11 cellular contexts compared by ENCODE assay signal in genomic region chr13:52024481-52024880, GRCh38. TPM values are rescaled to one million over a fixed set of nuclear protein-coding genes. Genes with fewer than 3 reads are reported as not detected.
DNase-seq lines count a peak whose midpoint lies in the region; ATAC-seq and TF ChIP-seq lines count a peak whose summit lies in the region.
"Had no signal": no experiment of that assay in that cellular context is flagged by ENCODE, and none has a peak within 500 bp of the region (broad histone marks: within the 10 kb centered on the region; RNA-seq: fewer than 3 reads in every experiment).

UTP14C (plus strand) TSS chr13:52024691; CDS start chr13:52028805, 4,114 bp downstream.

- peaks cover 0 to 7% (median 0%) of the 10 kb centered on the region in 12 donors for H3K4me1 ChIP-seq in heart left ventricle

- H3K27me3 Mint-ChIP-seq in neural crest cell (ENCODE audit: low read depth) = no peaks in the 10 kb centered on the region

- H3K9me3 Mint-ChIP-seq in neural crest cell = peaks cover 11% of the 10 kb centered on the region

- no peak for DNase-seq in heart left ventricle
- DNase-seq in Right ventricle myocardium inferior (ENCODE audit: missing footprints) = no peak
- DNase-seq in fibroblast of villous mesenchyme (ENCODE audit: low read depth) = no peak
- no peak for DNase-seq in neural crest cell (ENCODE audit: low read depth, low spot score)
- DNase-seq in stimulated activated CD4-positive, alpha-beta T cell treated with anti-CD3 and anti-CD28 coated beads, Interleukin-1b, Interleukin-23, amount 100 ng/mL, for 48 hours = no peak
- DNase-seq in globus pallidus (ENCODE audit: low spot score) = no peak
- DNase-seq: DMS79, NCI-H2171, nucleus accumbens had no signal

- ATAC-seq in heart left ventricle (no peak), Right ventricle myocardium inferior (no peak), GM19397 (IDR thresholded peaks at IDR 0.05; ENCODE audit: unreplicated experiment) (no peak)
- no peak for ATAC-seq in activated CD4-positive, CD25-positive, alpha-beta regulatory T cell treated with anti-CD3 and anti-CD28 coated beads, Interleukin-2, amount 50 U/mL, for 24 hours

- TF ChIP-seq CTCF in heart left ventricle (IDR thresholded peaks at IDR 0.05) = no peak
- no peak for TF ChIP-seq CTCF in fibroblast of villous mesenchyme (IDR thresholded peaks at IDR 0.05; ENCODE audit: insufficient read depth, low read depth, low read length)
- no peak for TF ChIP-seq CTCF in neural crest cell (conservative IDR thresholded peaks at IDR 0.05)

- H3K4me3 ChIP-seq in heart left ventricle (no peak within 1 kb of the TSS), fibroblast of villous mesenchyme (ENCODE audit: low read depth, low read length) (no peak within 1 kb of the TSS)

- intact Hi-C loops in heart left ventricle (cut with DNase I) = no loop called here
- intact Hi-C loops in Right ventricle myocardium inferior (cut with DNase I) = no loop called here

- WGBS in heart left ventricle, 4 donors = 95 to 99% (median 97%) methylated on average over 3 of the region's 3 CpGs

- no peak for TF ChIP-seq POLR2A in heart left ventricle (IDR thresholded peaks at IDR 0.05)

- no peak within 1 kb of the TSS for H3K27ac ChIP-seq in heart left ventricle

- no peaks in the 10 kb centered on the region for H3K27me3 ChIP-seq in heart left ventricle

- H3K36me3 Mint-ChIP-seq in neural crest cell (ENCODE audit: low read depth) = peaks cover 62% of the 10 kb centered on the region

- no peak within 1 kb of the TSS for H3K4me3 Mint-ChIP-seq in neural crest cell

- peaks cover 0 to 94% (median 76%) of the 10 kb centered on the region in 9 donors for H3K36me3 ChIP-seq in heart left ventricle

- H3K27ac Mint-ChIP-seq in neural crest cell (ENCODE audit: unreplicated experiment) = no peak within 1 kb of the TSS

- no peaks in the 10 kb centered on the region for H3K4me1 Mint-ChIP-seq in neural crest cell

- no peaks in the 10 kb centered on the region for H3K9me3 ChIP-seq in heart left ventricle

RNA-seq across cellular contexts. Expression of gene UTP14C, which starts in this region (rescaled TPM):
- total RNA-seq in heart left ventricle = 10 to 100 TPM in 7 of 9 donors, 1 to 10 TPM in 2; 8.3 to 15.4 (median 11.9) TPM
- 10 to 100 TPM in 1 of 2 donors, 1 to 10 TPM in 1; 3.1 to 12.3 TPM for polyA plus RNA-seq in heart left ventricle
- 9.6 TPM for total RNA-seq in Right ventricle myocardium inferior
- total RNA-seq in fibroblast of villous mesenchyme = 12.6 and 22.0 TPM in 2 replicates
- 19.7 and 20.5 TPM in 2 replicates for total RNA-seq in neural crest cell
